In the genomic region with DNA sequence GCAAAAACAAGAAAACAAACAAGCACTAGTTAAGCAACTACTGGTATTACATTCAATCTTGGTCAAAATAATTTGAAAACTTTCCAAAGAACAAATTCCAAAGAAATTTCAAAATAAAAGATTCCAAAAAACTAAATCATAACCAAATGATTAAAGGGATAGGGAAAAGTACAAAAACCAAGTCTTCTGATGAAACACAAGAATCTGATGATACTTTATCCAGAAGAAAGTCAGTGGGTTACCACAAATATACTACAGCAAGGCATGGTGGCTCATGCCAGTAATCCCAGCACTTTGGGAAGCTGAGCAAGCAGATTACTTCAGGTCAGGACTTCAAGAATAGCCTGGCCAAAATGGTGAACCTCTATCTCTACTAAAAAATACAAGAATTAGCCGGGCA, we compare ENCODE assay signal across 23 cellular contexts. TPM values are rescaled to one million over a fixed set of nuclear protein-coding genes. Genes with fewer than 3 reads are reported as not detected.
DNase-seq lines count a peak whose midpoint lies in the region; ATAC-seq, FAIRE-seq and TF ChIP-seq lines count a peak whose summit lies in the region.
"Had no signal": no experiment of that assay in that cellular context is flagged by ENCODE, and none has a peak within 500 bp of the region (broad histone marks: within the 10 kb centered on the region; RNA-seq: fewer than 3 reads in every experiment).

No MANE protein-coding gene starts in this region.

- H3K27ac ChIP-seq in right cardiac atrium (ENCODE audit: low read length) (peak overlapping the region; percentile 27), astrocyte (ENCODE audit: low read depth, low read length) (no peak overlapping the region)
- H3K27ac ChIP-seq: cardiac muscle cell, neural progenitor cell, suprapubic skin, vagina had no signal

- H3K36me3 Mint-ChIP-seq in astrocyte (ENCODE audit: low read depth, unreplicated experiment) = peaks cover 3% of the 10 kb centered on the region
- H3K36me3 Mint-ChIP-seq in natural killer cell treated with Interleukin-12 subunit alpha and Interleukin-12 subunit beta and Interleukin-15 and Interleukin-18, amount 100 ng/mL, for 72 hours = peaks cover 29% of the 10 kb centered on the region

- no peaks in the 10 kb centered on the region for H3K27me3 ChIP-seq in right cardiac atrium (ENCODE audit: control insufficient read depth, insufficient read depth)
- H3K27me3 ChIP-seq in astrocyte (ENCODE audit: insufficient read depth, low read length) = no peaks in the 10 kb centered on the region
- H3K27me3 ChIP-seq: cardiac muscle cell, neural progenitor cell, suprapubic skin, vagina had no signal

- H3K4me1 Mint-ChIP-seq in astrocyte (ENCODE audit: low read depth, unreplicated experiment) = no peaks in the 10 kb centered on the region
- peaks cover 0 to 4% of the 10 kb centered on the region in 2 donors for H3K4me1 Mint-ChIP-seq in natural killer cell treated with Interleukin-12 subunit alpha and Interleukin-12 subunit beta and Interleukin-15 and Interleukin-18, amount 100 ng/mL, for 72 hours (ENCODE audit: low read depth in 2 of 2)
- H3K4me1 Mint-ChIP-seq: activated CD4-positive, alpha-beta T cell treated with anti-CD3 and anti-CD28 coated beads for 36 hours; neural progenitor cell had no signal

- H3K4me3 Mint-ChIP-seq in astrocyte (ENCODE audit: unreplicated experiment) = no peak overlapping the region
- no peak overlapping the region for H3K4me3 Mint-ChIP-seq in natural killer cell treated with Interleukin-12 subunit alpha and Interleukin-12 subunit beta and Interleukin-15 and Interleukin-18, amount 100 ng/mL, for 72 hours
- H3K4me3 Mint-ChIP-seq: activated CD4-positive, alpha-beta T cell treated with anti-CD3 and anti-CD28 coated beads for 36 hours; CD4-positive, alpha-beta T cell; neural progenitor cell had no signal

- H3K27ac Mint-ChIP-seq in astrocyte (ENCODE audit: unreplicated experiment) = no peak overlapping the region
- no peak overlapping the region for H3K27ac Mint-ChIP-seq in natural killer cell treated with Interleukin-12 subunit alpha and Interleukin-12 subunit beta and Interleukin-15 and Interleukin-18, amount 100 ng/mL, for 72 hours
- H3K27ac Mint-ChIP-seq: activated CD4-positive, alpha-beta T cell treated with anti-CD3 and anti-CD28 coated beads for 36 hours; CD4-positive, alpha-beta T cell; neural progenitor cell had no signal

- ATAC-seq in right cardiac atrium (no peak), left ventricle myocardium superior (no peak), HG03045 (IDR thresholded peaks at IDR 0.05; ENCODE audit: unreplicated experiment) (no peak)
- no peak for ATAC-seq in natural killer cell treated with Interleukin-12 subunit alpha and Interleukin-12 subunit beta and Interleukin-15 and Interleukin-18, amount 100 ng/mL, for 72 hours
- ATAC-seq: activated CD4-positive, alpha-beta T cell treated with anti-CD3 and anti-CD28 coated beads for 36 hours; Panc1 had no signal

- no peak for TF ChIP-seq CTCF in astrocyte (IDR thresholded peaks at IDR 0.05; ENCODE audit: insufficient read depth, low read depth, low read length)

- 95% methylated on average over 1 of the region's 1 CpG for WGBS in right cardiac atrium

- H3K9me3 ChIP-seq in right cardiac atrium (ENCODE audit: control insufficient read depth, low read length) (no peaks in the 10 kb centered on the region), astrocyte (ENCODE audit: insufficient read depth, low read depth, low read length) (no peaks in the 10 kb centered on the region)
- H3K9me3 ChIP-seq: HAP-1, suprapubic skin, vagina had no signal

- H2AFZ ChIP-seq in astrocyte (ENCODE audit: low read depth, low read length) = no peak overlapping the region
- H2AFZ ChIP-seq: neural progenitor cell had no signal

- H3K4me1 ChIP-seq in right cardiac atrium (ENCODE audit: control insufficient read depth, insufficient read depth, low read length) = no peaks in the 10 kb centered on the region
- no peaks in the 10 kb centered on the region for H3K4me1 ChIP-seq in astrocyte (ENCODE audit: insufficient read depth, low read length)
- H3K4me1 ChIP-seq: HAP-1, neural progenitor cell, suprapubic skin, vagina had no signal

- H3K79me2 ChIP-seq in astrocyte (ENCODE audit: insufficient read depth, low read length) = peaks cover 22% of the 10 kb centered on the region

- DNase-seq in right cardiac atrium (no peak), left ventricle myocardium superior (no peak), astrocyte (ENCODE audit: low read depth) (peak; percentile 17), iris pigment epithelial cell (ENCODE audit: low read depth) (peak; percentile 44), NCI-H524 (lab: John Stamatoyannopoulos, UW) (no peak), SW 1271 (lab: John Stamatoyannopoulos, UW) (no peak)
- no peak for DNase-seq in natural killer cell treated with Interleukin-12 subunit alpha and Interleukin-12 subunit beta and Interleukin-15 and Interleukin-18, amount 100 ng/mL, for 72 hours (ENCODE audit: low spot score)
- DNase-seq: activated CD4-positive, alpha-beta T cell treated with anti-CD3 and anti-CD28 coated beads for 36 hours; activated effector memory CD4-positive, alpha-beta T cell treated with Interleukin-2 at 50 U/mL for 16 hours; CD4-positive, alpha-beta T cell; DMS153; kidney glomerular epithelial cell; NCI-H1092 treated with DMSO at 0.1 percent for 48 hours; NCI-H2029; NK-92 treated with Interleukin-12 subunit alpha and Interleukin-12 subunit beta, amount 100 ng/mL, for 24 hours; T-helper 1 cell had no signal

- H3K4me2 ChIP-seq in astrocyte (ENCODE audit: low read length) = no peak overlapping the region
- H3K4me2 ChIP-seq: neural progenitor cell had no signal

- no peak for FAIRE-seq in astrocyte (lab: Jason Lieb, UNC)

- H3K9ac ChIP-seq in astrocyte (ENCODE audit: low read length) = no peak overlapping the region
- H3K9ac ChIP-seq: neural progenitor cell had no signal

- H3K4me3 ChIP-seq in right cardiac atrium (ENCODE audit: low read length) (no peak overlapping the region), astrocyte (ENCODE audit: insufficient read depth, low read depth, low read length) (no peak overlapping the region)
- H3K4me3 ChIP-seq: cardiac muscle cell, HAP-1, neural progenitor cell, suprapubic skin, vagina had no signal

- intact Hi-C loops in right cardiac atrium (cut with DNase I) (no loop called here), left ventricle myocardium superior (cut with micrococcal nuclease) (no loop called here)

- H3K9me3 Mint-ChIP-seq in astrocyte (ENCODE audit: unreplicated experiment) = no peaks in the 10 kb centered on the region
- H3K9me3 Mint-ChIP-seq in natural killer cell treated with Interleukin-12 subunit alpha and Interleukin-12 subunit beta and Interleukin-15 and Interleukin-18, amount 100 ng/mL, for 72 hours = no peaks in the 10 kb centered on the region
- H3K9me3 Mint-ChIP-seq: CD4-positive, alpha-beta T cell; neural progenitor cell had no signal

- H3K27me3 Mint-ChIP-seq in astrocyte (ENCODE audit: low read depth, unreplicated experiment) = no peaks in the 10 kb centered on the region
- H3K27me3 Mint-ChIP-seq in natural killer cell treated with Interleukin-12 subunit alpha and Interleukin-12 subunit beta and Interleukin-15 and Interleukin-18, amount 100 ng/mL, for 72 hours = no peaks in the 10 kb centered on the region
- H3K27me3 Mint-ChIP-seq: activated CD4-positive, alpha-beta T cell treated with anti-CD3 and anti-CD28 coated beads for 36 hours; CD4-positive, alpha-beta T cell had no signal

- peaks cover 27% of the 10 kb centered on the region for H3K36me3 ChIP-seq in astrocyte (ENCODE audit: insufficient read depth, low read length)

- peaks cover 4% of the 10 kb centered on the region for H4K20me1 ChIP-seq in astrocyte (ENCODE audit: insufficient read depth, low read length)

RNA-seq across cellular contexts. Expression of a gene that starts 59.1 kb away (rescaled TPM):
- total RNA-seq in right cardiac atrium (10 to 100 TPM; 38.8 to 55.9 (median 43.4) TPM), left ventricle myocardium superior (40.3 TPM), astrocyte (81.2 and 84.2 TPM in 2 replicates)
- polyA plus RNA-seq in right cardiac atrium = 22.9 TPM
- total RNA-seq in natural killer cell treated with Interleukin-12 subunit alpha and Interleukin-12 subunit beta and Interleukin-15 and Interleukin-18, amount 100 ng/mL, for 72 hours = 100 to 1,000 TPM; 116 to 176 TPM

Comparison
In these comparisons a context has a peak if more than half of its experiments do, and no peak if none do; other contexts are left out.
1. DNase-seq: peak in astrocyte (single experiment) and iris pigment epithelial cell (single experiment); none in right cardiac atrium (0 of 3), left ventricle myocardium superior (single experiment), NCI-H524 (0 of 2), natural killer cell treated with Interleukin-12 subunit alpha and Interleukin-12 subunit beta and Interleukin-15 and Interleukin-18, amount 100 ng/mL, for 72 hours (single experiment) and SW 1271 (0 of 2).